In genomic region chr3:168156479-168156878, GRCh38 we compare ENCODE assay signal across 17 cellular contexts.
A peak's percentile ranks its signal among the peaks of the same experiment; 100 is the strongest.
DNase-seq lines count a peak whose midpoint lies in the region; ATAC-seq and TF ChIP-seq lines count a peak whose summit lies in the region.
"Had no signal": no experiment of that assay in that cellular context is flagged by ENCODE, and none has a peak within 500 bp of the region (broad histone marks: within the 10 kb centered on the region; RNA-seq: fewer than 3 reads in every experiment).

No MANE protein-coding gene starts in this region.

- no peaks in the 10 kb centered on the region for H3K27me3 ChIP-seq in left lung
- no peaks in the 10 kb centered on the region for H3K27me3 ChIP-seq in prostate gland (replicated peaks; ENCODE audit: insufficient read depth)

- TF ChIP-seq CTCF in left lung (IDR thresholded peaks at IDR 0.05) (no peak), prostate gland (IDR thresholded peaks at IDR 0.05) (no peak)

- peak; percentile 46 for ATAC-seq in HG02678 (IDR thresholded peaks at IDR 0.05; ENCODE audit: unreplicated experiment)
- peak; percentile 42 for ATAC-seq in left lung
- no peak for ATAC-seq in HG03139 (IDR thresholded peaks at IDR 0.05; ENCODE audit: unreplicated experiment)
- ATAC-seq in GM21367 (IDR thresholded peaks at IDR 0.05; ENCODE audit: unreplicated experiment) = no peak
- ATAC-seq: natural killer cell had no signal

- H3K27ac ChIP-seq in left lung (no peak overlapping the region), prostate gland (no peak overlapping the region)
- H3K27ac ChIP-seq: parathyroid adenoma, SK-N-MC, skin epidermis had no signal

- DNase-seq in CD1c-positive myeloid dendritic cell (ENCODE audit: extremely low spot score) (peak; percentile 68), OCI-M1 (lab: John Stamatoyannopoulos, UW) (peak; percentile 71), left lung (no peak), prostate gland (ENCODE audit: low spot score) (no peak), AG08395 (ENCODE audit: low spot score) (no peak)
- DNase-seq: activated CD4-positive, alpha-beta T cell treated with anti-CD3 and anti-CD28 coated beads, Interleukin-2, amount 10 ng/mL, durations not matched to agents 24 days and 14 days; immature natural killer cell; natural killer cell; NCI-H187 treated with DMSO at 0.1 percent for 48 hours; NCI-H510A treated with DMSO at 0.1 percent for 48 hours; stimulated activated CD4-positive, alpha-beta T cell treated with anti-CD3 and anti-CD28 coated beads, Interleukin-4, amount 100 ng/mL, for 1 hour had no signal

- H3K9me3 ChIP-seq in left lung (peaks cover 0 to 14% of the 10 kb centered on the region in 2 donors), prostate gland (no peaks in the 10 kb centered on the region)

- no peak overlapping the region for H3K4me3 ChIP-seq in left lung
- H3K4me3 ChIP-seq in prostate gland = no peak overlapping the region
- H3K4me3 ChIP-seq: SK-N-MC, skin epidermis had no signal

- intact Hi-C loops in left lung (cut with DNase I) = loop anchor here in 1 of 2 donors (10.0 kb wide), 1 partner anchor 102 kb away; no protein-coding TSS in a partner anchor
- intact Hi-C loops in prostate gland (cut with DNase I) = no loop called here

- H3K4me1 ChIP-seq in left lung (no peaks in the 10 kb centered on the region), prostate gland (replicated peaks) (no peaks in the 10 kb centered on the region)
- H3K4me1 ChIP-seq: parathyroid adenoma had no signal

- H3K36me3 ChIP-seq in left lung (no peaks in the 10 kb centered on the region), prostate gland (no peaks in the 10 kb centered on the region)

- WGBS in prostate gland = 82% methylated on average over 6 of the region's 6 CpGs

- no peak for TF ChIP-seq POLR2A in prostate gland (IDR thresholded peaks at IDR 0.05)

Comparison
In these comparisons a context has a peak if more than half of its experiments do, and no peak if none do; other contexts are left out.
1. DNase-seq: peak in CD1c-positive myeloid dendritic cell (single experiment) and OCI-M1 (single experiment); none in left lung (0 of 2), prostate gland (single experiment) and AG08395 (single experiment).
2. ATAC-seq: peak in HG02678 (single experiment) and left lung (single experiment); none in HG03139 (single experiment) and GM21367 (single experiment).